Comparison of ENCODE assay signal across 39 cellular contexts in the genomic region with DNA sequence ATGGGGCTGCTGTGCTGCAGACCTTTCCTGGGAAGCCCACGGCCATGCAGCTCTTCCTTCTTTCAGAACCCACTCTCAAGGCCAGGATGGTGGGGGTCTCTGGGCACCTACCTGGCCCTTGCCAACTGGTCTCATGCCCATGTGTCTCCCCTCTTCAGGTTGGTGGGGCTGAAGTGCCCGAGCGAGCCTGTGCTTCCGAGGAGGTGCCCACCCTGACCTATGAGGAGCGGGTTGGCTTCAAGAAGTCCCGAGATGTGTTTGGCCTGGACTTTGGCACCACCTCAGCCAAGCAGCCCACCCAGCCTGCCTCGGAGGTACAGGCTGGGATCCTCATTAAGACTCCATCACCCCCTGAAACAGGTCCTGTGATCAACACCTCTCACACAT. TPM values are rescaled to one million over a fixed set of nuclear protein-coding genes. Genes with fewer than 3 reads are reported as not detected.
"Had no signal": no experiment of that assay in that cellular context is flagged by ENCODE, and none has a peak within 500 bp of the region (broad histone marks: within the 10 kb centered on the region; RNA-seq: fewer than 3 reads in every experiment).

No MANE protein-coding gene starts in this region.

- H3K9me3 ChIP-seq: MG63 had no signal

- DNase-seq: Karpas-422, Kasumi-1, MG63, MM.1S, MV-4-11, NCI-H1048, NCI-H1092, NCI-H1092 treated with DMSO at 0.1 percent for 48 hours, NCI-H1105, NCI-H1105 treated with DMSO at 0.1 percent for 48 hours, NCI-H1417, NCI-H1417 treated with DMSO at 0.1 percent for 48 hours, NCI-H1436, NCI-H1436 treated with DMSO at 0.1 percent for 48 hours, NCI-H146, NCI-H1694, NCI-H1694 treated with DMSO at 0.1 percent for 48 hours, NCI-H187, NCI-H187 treated with DMSO at 0.1 percent for 48 hours, NCI-H1930, NCI-H2029, NCI-H2029 treated with DMSO at 0.1 percent for 48 hours, NCI-H2081, NCI-H2081 treated with DMSO at 0.1 percent for 48 hours, NCI-H2107, NCI-H2171, NCI-H2171 treated with DMSO at 0.1 percent for 48 hours, NCI-H2227 treated with DMSO at 0.1 percent for 48 hours, NCI-H226, NCI-H345, NCI-H446, NCI-H446 treated with DMSO at 0.1 percent for 48 hours, NCI-H510A, NCI-H510A treated with DMSO at 0.1 percent for 48 hours, NCI-H524 had no signal

- H3K4me3 ChIP-seq: MG63 had no signal

- H3K36me3 ChIP-seq: MG63 had no signal

- H3K27me3 ChIP-seq: MG63 had no signal

RNA-seq across cellular contexts. Expression of a gene that starts 25.0 kb away (rescaled TPM):
- total RNA-seq: LHCN-M2 had no signal

RNA-seq across cellular contexts. Expression of a gene that starts 40.3 kb away (rescaled TPM):
- total RNA-seq: M059J, MCF 10A, NCI-H460 had no signal
